1 cellular context compared by ENCODE assay signal in the genomic region with DNA sequence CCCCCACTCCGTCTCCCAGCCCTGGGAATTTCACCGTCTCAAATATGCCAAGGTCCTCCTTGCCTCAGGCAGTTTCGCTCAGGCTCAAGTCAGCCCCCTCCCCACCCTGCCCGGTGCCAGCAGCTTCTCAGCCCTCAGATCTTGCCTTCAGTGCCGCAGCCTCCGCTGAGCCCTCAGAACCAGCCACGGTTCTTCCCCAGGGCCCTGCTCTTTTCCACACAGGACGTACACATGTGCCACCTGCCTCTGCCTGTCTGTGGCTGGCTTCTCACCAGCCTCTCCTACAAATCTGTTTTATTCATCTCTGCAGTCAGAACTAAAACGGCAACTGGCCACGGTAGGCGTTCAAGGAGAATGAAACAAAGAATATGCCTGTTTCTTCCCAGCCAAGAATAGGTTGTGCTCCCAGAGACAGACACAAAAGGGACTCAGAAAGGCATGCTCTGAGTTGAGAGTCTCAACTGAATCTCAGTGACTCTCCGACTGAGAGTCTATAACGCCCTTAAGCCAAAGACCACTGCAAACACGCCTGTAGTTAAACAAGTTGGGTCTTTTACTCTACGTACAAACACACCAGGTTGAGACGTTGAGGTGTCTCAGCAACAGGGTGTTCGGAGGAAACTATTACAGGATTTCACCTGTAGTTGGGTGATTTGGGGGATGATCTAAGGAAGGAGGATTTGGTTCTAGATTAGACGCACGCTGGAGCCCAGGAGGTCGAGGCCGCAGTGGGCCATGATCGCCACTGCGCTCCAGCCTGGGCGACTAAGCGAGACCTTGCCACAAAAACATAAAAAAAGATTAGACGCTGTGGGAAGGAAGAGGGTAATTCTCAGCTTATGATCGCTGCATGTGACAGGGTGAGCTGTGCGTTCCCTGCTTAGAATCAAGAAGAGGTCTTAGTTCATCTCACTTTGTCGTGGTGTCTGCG.
TF ChIP-seq lines count a peak whose summit lies in the region.

No MANE protein-coding gene starts in this region.

TF ChIP-seq in K562, 482 proteins besides CTCF, POLR2A, EP300 and RAD21 (continued from another document):
- TF ChIP-seq ZSCAN29 (IDR thresholded peaks at IDR 0.05) (no peak), CHD1 (IDR thresholded peaks at IDR 0.05; ENCODE audit: low read length) (peak; percentile 47), ZBTB1 (CRISPR knock-in tag; IDR thresholded peaks at IDR 0.05; ENCODE audit: borderline replicate concordance, low read depth) (no peak), NFATC3 (IDR thresholded peaks at IDR 0.05) (no peak), HDAC2 (IDR thresholded peaks at IDR 0.05) (no peak), ZC3H8 (IDR thresholded peaks at IDR 0.05) (no peak), ZNF311 (CRISPR knock-in tag; IDR thresholded peaks at IDR 0.05) (no peak), ZFX (CRISPR knock-in tag; IDR thresholded peaks at IDR 0.05) (peak; percentile 22), KDM5B (IDR thresholded peaks at IDR 0.05; ENCODE audit: insufficient replicate concordance, low read depth, low read length) (peak; percentile 52), ZFPM2 (CRISPR knock-in tag; IDR thresholded peaks at IDR 0.05) (no peak), LEF1 (IDR thresholded peaks at IDR 0.05) (0 out of 2 replicates have a peak, but pooled peaks have one; percentile 17), ZNF121 (CRISPR knock-in tag; conservative IDR thresholded peaks at IDR 0.05) (no peak)
- TF ChIP-seq, protein P1, sequence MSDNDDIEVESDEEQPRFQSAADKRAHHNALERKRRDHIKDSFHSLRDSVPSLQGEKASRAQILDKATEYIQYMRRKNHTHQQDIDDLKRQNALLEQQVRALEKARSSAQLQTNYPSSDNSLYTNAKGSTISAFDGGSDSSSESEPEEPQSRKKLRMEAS (CRISPR knock-in tag; IDR thresholded peaks at IDR 0.05) = no peak
- TF ChIP-seq, protein P2, sequence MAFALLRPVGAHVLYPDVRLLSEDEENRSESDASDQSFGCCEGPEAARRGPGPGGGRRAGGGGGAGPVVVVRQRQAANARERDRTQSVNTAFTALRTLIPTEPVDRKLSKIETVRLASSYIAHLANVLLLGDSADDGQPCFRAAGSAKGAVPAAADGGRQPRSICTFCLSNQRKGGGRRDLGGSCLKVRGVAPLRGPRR (CRISPR knock-in tag; IDR thresholded peaks at IDR 0.05) = no peak
- TF ChIP-seq, protein P3, sequence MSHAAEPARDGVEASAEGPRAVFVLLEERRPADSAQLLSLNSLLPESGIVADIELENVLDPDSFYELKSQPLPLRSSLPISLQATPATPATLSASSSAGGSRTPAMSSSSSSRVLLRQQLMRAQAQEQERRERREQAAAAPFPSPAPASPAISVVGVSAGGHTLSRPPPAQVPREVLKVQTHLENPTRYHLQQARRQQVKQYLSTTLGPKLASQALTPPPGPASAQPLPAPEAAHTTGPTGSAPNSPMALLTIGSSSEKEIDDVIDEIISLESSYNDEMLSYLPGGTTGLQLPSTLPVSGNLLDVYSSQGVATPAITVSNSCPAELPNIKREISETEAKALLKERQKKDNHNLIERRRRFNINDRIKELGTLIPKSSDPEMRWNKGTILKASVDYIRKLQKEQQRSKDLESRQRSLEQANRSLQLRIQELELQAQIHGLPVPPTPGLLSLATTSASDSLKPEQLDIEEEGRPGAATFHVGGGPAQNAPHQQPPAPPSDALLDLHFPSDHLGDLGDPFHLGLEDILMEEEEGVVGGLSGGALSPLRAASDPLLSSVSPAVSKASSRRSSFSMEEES (CRISPR knock-in tag; IDR thresholded peaks at IDR 0.05) = no peak
- TF ChIP-seq, protein P4, sequence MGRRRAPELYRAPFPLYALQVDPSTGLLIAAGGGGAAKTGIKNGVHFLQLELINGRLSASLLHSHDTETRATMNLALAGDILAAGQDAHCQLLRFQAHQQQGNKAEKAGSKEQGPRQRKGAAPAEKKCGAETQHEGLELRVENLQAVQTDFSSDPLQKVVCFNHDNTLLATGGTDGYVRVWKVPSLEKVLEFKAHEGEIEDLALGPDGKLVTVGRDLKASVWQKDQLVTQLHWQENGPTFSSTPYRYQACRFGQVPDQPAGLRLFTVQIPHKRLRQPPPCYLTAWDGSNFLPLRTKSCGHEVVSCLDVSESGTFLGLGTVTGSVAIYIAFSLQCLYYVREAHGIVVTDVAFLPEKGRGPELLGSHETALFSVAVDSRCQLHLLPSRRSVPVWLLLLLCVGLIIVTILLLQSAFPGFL (CRISPR knock-in tag; IDR thresholded peaks at IDR 0.05) = no peak
- TF ChIP-seq, protein P5, sequence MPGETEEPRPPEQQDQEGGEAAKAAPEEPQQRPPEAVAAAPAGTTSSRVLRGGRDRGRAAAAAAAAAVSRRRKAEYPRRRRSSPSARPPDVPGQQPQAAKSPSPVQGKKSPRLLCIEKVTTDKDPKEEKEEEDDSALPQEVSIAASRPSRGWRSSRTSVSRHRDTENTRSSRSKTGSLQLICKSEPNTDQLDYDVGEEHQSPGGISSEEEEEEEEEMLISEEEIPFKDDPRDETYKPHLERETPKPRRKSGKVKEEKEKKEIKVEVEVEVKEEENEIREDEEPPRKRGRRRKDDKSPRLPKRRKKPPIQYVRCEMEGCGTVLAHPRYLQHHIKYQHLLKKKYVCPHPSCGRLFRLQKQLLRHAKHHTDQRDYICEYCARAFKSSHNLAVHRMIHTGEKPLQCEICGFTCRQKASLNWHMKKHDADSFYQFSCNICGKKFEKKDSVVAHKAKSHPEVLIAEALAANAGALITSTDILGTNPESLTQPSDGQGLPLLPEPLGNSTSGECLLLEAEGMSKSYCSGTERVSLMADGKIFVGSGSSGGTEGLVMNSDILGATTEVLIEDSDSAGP (CRISPR knock-in tag; IDR thresholded peaks at IDR 0.05) = 0 out of 2 replicates have a peak, but pooled peaks have one; percentile 14
- TF ChIP-seq, protein P6, sequence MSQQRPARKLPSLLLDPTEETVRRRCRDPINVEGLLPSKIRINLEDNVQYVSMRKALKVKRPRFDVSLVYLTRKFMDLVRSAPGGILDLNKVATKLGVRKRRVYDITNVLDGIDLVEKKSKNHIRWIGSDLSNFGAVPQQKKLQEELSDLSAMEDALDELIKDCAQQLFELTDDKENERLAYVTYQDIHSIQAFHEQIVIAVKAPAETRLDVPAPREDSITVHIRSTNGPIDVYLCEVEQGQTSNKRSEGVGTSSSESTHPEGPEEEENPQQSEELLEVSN (IDR thresholded peaks at IDR 0.05; ENCODE audit: borderline replicate concordance in 1 of 2, extremely low read depth in 1 of 2, insufficient read depth in 1 of 2, insufficient read length in 1 of 2, low read depth in 1 of 2, low read length in 1 of 2, poor library complexity in 1 of 2, severe bottlenecking in 1 of 2) = peak in 1 of 2 experiments; percentile 12
